Comparison of ENCODE assay signal across 17 cellular contexts in genomic region chr12:58367041-58367440, GRCh38.
DNase-seq lines count a peak whose midpoint lies in the region; ATAC-seq, FAIRE-seq and TF ChIP-seq lines count a peak whose summit lies in the region.
"Had no signal": no experiment of that assay in that cellular context is flagged by ENCODE, and none has a peak within 500 bp of the region (broad histone marks: within the 10 kb centered on the region; RNA-seq: fewer than 3 reads in every experiment).

No MANE protein-coding gene starts in this region.

- H3K27me3 Mint-ChIP-seq in nephron progenitor cell (ENCODE audit: low read depth, poor library complexity) = peaks cover 10% of the 10 kb centered on the region

- no peak for TF ChIP-seq EP300 in H1 (IDR thresholded peaks at IDR 0.05; ENCODE audit: borderline replicate concordance in 1 of 2, low read depth in 2 of 2, low read length in 2 of 2)

- no peaks in the 10 kb centered on the region for H3K79me1 ChIP-seq in H1 (ENCODE audit: low read depth, low read length)

- WGBS in H1 (ENCODE audit: extremely low coverage in 1 of 2, insufficient coverage in 1 of 2, insufficient read length in 1 of 2, insufficient replicate concordance in 2 of 2, low coverage in 1 of 2, low lambda C conversion rate in 2 of 2, missing lambda C conversion rate in 1 of 2), 2 experiments = 96% methylated on average over 3 of the region's 3 CpGs; no CpG with 5 or more reads in 1 of the 2 experiments

- H3K4me3 ChIP-seq in H1 (ENCODE audit: extremely low read depth in 1 of 4, insufficient read depth in 2 of 4, low read depth in 3 of 4, low read length in 4 of 4) = no peak overlapping the region
- H3K4me3 ChIP-seq: GM23338, SJCRH30 had no signal

- H3K18ac ChIP-seq in H1 (ENCODE audit: extremely low read depth, low read length) = no peak overlapping the region

- no peak overlapping the region for H3K23ac ChIP-seq in H1 (ENCODE audit: insufficient read length)

- no peaks in the 10 kb centered on the region; the same call in 1 of the 2 replicates for H3K23me2 ChIP-seq in H1 (ENCODE audit: low read depth, low read length)

- 0 out of 2 replicates have a peak overlapping the region, but pooled peaks have one; percentile 1 for H2AFZ ChIP-seq in H1 (ENCODE audit: low read length)
- H2AFZ ChIP-seq: GM23338 had no signal

- peaks cover 28% of the 10 kb centered on the region for H3K4me1 Mint-ChIP-seq in nephron progenitor cell
- H3K4me1 Mint-ChIP-seq: GM23338 had no signal

- no peak overlapping the region for H3K56ac ChIP-seq in H1 (replicated peaks; ENCODE audit: insufficient read length, low read depth, low read length)

- CTCF ChIA-PET in H1 (lab: Charles Lee; ENCODE audit: partially characterized antibody) = no interaction called here

- no peaks in the 10 kb centered on the region for H3K79me2 ChIP-seq in H1 (ENCODE audit: control insufficient read depth in 1 of 2, insufficient read depth in 2 of 2, low read length in 2 of 2)

- H3K27ac ChIP-seq in H1 (ENCODE audit: low read depth, low read length) = no peak overlapping the region
- H3K27ac ChIP-seq: SJCRH30 had no signal

- no peak overlapping the region for H2BK120ac ChIP-seq in H1 (replicated peaks; ENCODE audit: low read depth, low read length)

- no peak overlapping the region for H2AK5ac ChIP-seq in H1 (ENCODE audit: low read depth, low read length)

- FAIRE-seq in H1 (lab: Jason Lieb, UNC) = no peak

- H3K9me3 Mint-ChIP-seq in nephron progenitor cell = no peaks in the 10 kb centered on the region
- H3K9me3 Mint-ChIP-seq: GM23338 had no signal

- TF ChIP-seq CTCF in H1 (IDR thresholded peaks at IDR 0.05; ENCODE audit: control extremely low read depth in 1 of 3, insufficient read depth in 1 of 3, low read depth in 1 of 3, low read length in 3 of 3) (no peak), nephron progenitor cell (IDR thresholded peaks at IDR 0.05) (no peak)

- H3K36me3 Mint-ChIP-seq in nephron progenitor cell (ENCODE audit: low read depth) = no peaks in the 10 kb centered on the region

- H4K8ac ChIP-seq in H1 (ENCODE audit: extremely low read depth, insufficient read depth, low read length) = no peak overlapping the region

- no peak overlapping the region for H2BK20ac ChIP-seq in H1 (ENCODE audit: low read length)

- H3K36me3 ChIP-seq in H1 (ENCODE audit: control insufficient read depth in 2 of 4, insufficient read depth in 4 of 4, low read length in 3 of 4) = no peaks in the 10 kb centered on the region
- H3K36me3 ChIP-seq: BE2C, SJCRH30 had no signal

- no peak overlapping the region for H3K9ac ChIP-seq in H1 (replicated peaks in 1 of 4; ENCODE audit: extremely low read depth in 1 of 4, low read depth in 3 of 4, low read length in 3 of 4)

- DNase-seq in EL = peak; percentile 57
- DNase-seq in NCI-H146 (lab: John Stamatoyannopoulos, UW) = peak; percentile 77
- no peak for DNase-seq in H1 (ENCODE audit: low read depth in 1 of 2, low spot score in 2 of 2)
- no peak for DNase-seq in nephron progenitor cell
- no peak for DNase-seq in NCI-H526 treated with DMSO at 0.1 percent for 48 hours (lab: John Stamatoyannopoulos, UW)
- DNase-seq in NCI-H2081 (lab: John Stamatoyannopoulos, UW) = no peak
- DNase-seq: 8988T; BE2C; CD4-positive, alpha-beta T cell; Karpas-422; NCI-H1105; NCI-H187; NK-92 treated with Interleukin-12 subunit alpha and Interleukin-12 subunit beta, amount 100 ng/mL, for 24 hours; SJCRH30 had no signal

- TF ChIP-seq POLR2A in H1 (IDR thresholded peaks at IDR 0.05; ENCODE audit: control extremely low read depth in 1 of 2, low read depth in 2 of 2, low read length in 2 of 2) = no peak

- no peak overlapping the region for H3K4me3 Mint-ChIP-seq in nephron progenitor cell
- H3K4me3 Mint-ChIP-seq: CD4-positive, alpha-beta T cell; GM23338 had no signal

- no peak overlapping the region for H3K14ac ChIP-seq in H1 (ENCODE audit: insufficient read length)

- H4K5ac ChIP-seq in H1 (ENCODE audit: insufficient read length, low read depth, low read length) = no peak overlapping the region

- H2BK12ac ChIP-seq in H1 (ENCODE audit: low read depth, low read length) = no peak overlapping the region

- no peak for TF ChIP-seq RAD21 in H1 (IDR thresholded peaks at IDR 0.05 in 1 of 2, conservative IDR thresholded peaks at IDR 0.05 in 1 of 2; ENCODE audit: low read depth in 2 of 2, low read length in 2 of 2)

- H2BK5ac ChIP-seq in H1 (ENCODE audit: low read depth, low read length) = no peak overlapping the region

- H3K4ac ChIP-seq in H1 (replicated peaks; ENCODE audit: insufficient read length, low read depth, low read length) = no peak overlapping the region

- H3K9me3 ChIP-seq in H1 (ENCODE audit: insufficient read depth in 2 of 2, low read depth in 1 of 2, low read length in 1 of 2) = no peaks in the 10 kb centered on the region
- H3K9me3 ChIP-seq: BE2C, SJCRH30 had no signal

- no peaks in the 10 kb centered on the region; a peak in 1 of 7 replicates for H3K27me3 ChIP-seq in H1 (replicated peaks in 1 of 4; ENCODE audit: control insufficient read depth in 3 of 4, extremely low read depth in 1 of 4, insufficient read depth in 3 of 4, low read length in 3 of 4)
- H3K27me3 ChIP-seq: BE2C, SJCRH30 had no signal

- H4K91ac ChIP-seq in H1 (replicated peaks; ENCODE audit: insufficient read length, low read length) = no peak overlapping the region

- no peaks in the 10 kb centered on the region for H4K20me1 ChIP-seq in H1 (replicated peaks in 1 of 2; ENCODE audit: control insufficient read depth in 1 of 2, insufficient read depth in 2 of 2, low read length in 2 of 2)

- no peaks in the 10 kb centered on the region for H3K4me1 ChIP-seq in H1 (replicated peaks in 1 of 4; ENCODE audit: control insufficient read depth in 3 of 4, insufficient read depth in 4 of 4, low read length in 3 of 4)
- H3K4me1 ChIP-seq: BE2C had no signal

- POLR2A ChIA-PET in H1 (lab: Charles Lee; ENCODE audit: partially characterized antibody) = no interaction called here

- no peak overlapping the region for H3K4me2 ChIP-seq in H1 (ENCODE audit: insufficient read depth in 1 of 2, low read depth in 2 of 2, low read length in 2 of 2)
- H3K4me2 ChIP-seq: GM23338 had no signal

- no peak overlapping the region for H2BK15ac ChIP-seq in H1 (ENCODE audit: low read length)

- peak overlapping the region; percentile 69 for H3K27ac Mint-ChIP-seq in nephron progenitor cell
- H3K27ac Mint-ChIP-seq: CD4-positive, alpha-beta T cell; GM23338 had no signal

- no peak for ATAC-seq in GM21737 (IDR thresholded peaks at IDR 0.05; ENCODE audit: unreplicated experiment)
- no peak for ATAC-seq in HG02678 (IDR thresholded peaks at IDR 0.05; ENCODE audit: unreplicated experiment)
- ATAC-seq: GM23338 had no signal

TF ChIP-seq in H1, 55 proteins besides CTCF, POLR2A, EP300 and RAD21:
- TF ChIP-seq TBP (IDR thresholded peaks at IDR 0.05; ENCODE audit: low read depth, low read length) = no peak
- TF ChIP-seq CEBPB (IDR thresholded peaks at IDR 0.05; ENCODE audit: low read depth, low read length) = no peak
- TF ChIP-seq CREB1 (IDR thresholded peaks at IDR 0.05) = no peak
- no peak for TF ChIP-seq FOSL1 (IDR thresholded peaks at IDR 0.05; ENCODE audit: insufficient read depth, low read depth, low read length)
- TF ChIP-seq ASH2L (IDR thresholded peaks at IDR 0.05; ENCODE audit: low read length) = no peak
- TF ChIP-seq MAFK (IDR thresholded peaks at IDR 0.05; ENCODE audit: low read depth, low read length) = no peak
- TF ChIP-seq BCL11A (IDR thresholded peaks at IDR 0.05; ENCODE audit: low read depth in 2 of 2, low read length in 2 of 2) = no peak
- TF ChIP-seq CBX5 (IDR thresholded peaks at IDR 0.05; ENCODE audit: low read depth, low read length) = no peak
- no peak for TF ChIP-seq CHD1 (IDR thresholded peaks at IDR 0.05; ENCODE audit: low read depth, low read length)
- TF ChIP-seq NRF1 (IDR thresholded peaks at IDR 0.05; ENCODE audit: low read depth, low read length) = no peak
- TF ChIP-seq SP1 (IDR thresholded peaks at IDR 0.05; ENCODE audit: low read depth, low read length) = no peak
- TF ChIP-seq TCF12 (IDR thresholded peaks at IDR 0.05; ENCODE audit: low read depth, low read length) = no peak
- no peak for TF ChIP-seq KDM5A (IDR thresholded peaks at IDR 0.05; ENCODE audit: low read length)
- no peak for TF ChIP-seq SAP30 (IDR thresholded peaks at IDR 0.05; ENCODE audit: insufficient read depth, insufficient replicate concordance, low read length)
- TF ChIP-seq RBBP5 (IDR thresholded peaks at IDR 0.05; ENCODE audit: borderline replicate concordance, low read depth, low read length) = no peak
- TF ChIP-seq NANOG (IDR thresholded peaks at IDR 0.05; ENCODE audit: insufficient read depth, low read depth, low read length, poor library complexity, severe bottlenecking) = no peak
- no peak for TF ChIP-seq ZNF274 (IDR thresholded peaks at IDR 0.05; ENCODE audit: borderline replicate concordance, extremely low read depth, low read length)
- no peak for TF ChIP-seq POLR2AphosphoS5 (IDR thresholded peaks at IDR 0.05; ENCODE audit: low read depth, low read length)
- TF ChIP-seq SP2 (IDR thresholded peaks at IDR 0.05; ENCODE audit: low read length) = no peak

Comparison
In these comparisons a context has a peak if more than half of its experiments do, and no peak if none do; other contexts are left out.
1. DNase-seq: peak in EL (single experiment) and NCI-H146 (single experiment); none in H1 (0 of 2), nephron progenitor cell (single experiment), NCI-H526 treated with DMSO at 0.1 percent for 48 hours (single experiment) and NCI-H2081 (0 of 2).